Comparison of ENCODE assay signal across 11 cellular contexts in genomic region chr19:46648070-46648960, GRCh38. TPM values are rescaled to one million over a fixed set of nuclear protein-coding genes. Genes with fewer than 3 reads are reported as not detected.
A peak's percentile ranks its signal among the peaks of the same experiment; 100 is the strongest.
DNase-seq lines count a peak whose midpoint lies in the region; ATAC-seq and TF ChIP-seq lines count a peak whose summit lies in the region.
"Had no signal": no experiment of that assay in that cellular context is flagged by ENCODE, and none has a peak within 500 bp of the region (broad histone marks: within the 10 kb centered on the region; RNA-seq: fewer than 3 reads in every experiment).

No MANE protein-coding gene starts in this region.

- H3K36me3 Mint-ChIP-seq in activated naive CD8-positive, alpha-beta T cell treated with anti-CD3 and anti-CD28 coated beads, Interleukin-2, amount 50 U/mL, for 24 hours (ENCODE audit: low read depth) = peaks cover 3% of the 10 kb centered on the region
- peaks cover 25% of the 10 kb centered on the region for H3K36me3 Mint-ChIP-seq in mesothelial cell of epicardium

- no peak for ATAC-seq in activated naive CD8-positive, alpha-beta T cell treated with anti-CD3 and anti-CD28 coated beads, Interleukin-2, amount 50 U/mL, for 24 hours
- ATAC-seq in HG03469 (IDR thresholded peaks at IDR 0.05; ENCODE audit: unreplicated experiment) (no peak), HG03045 (IDR thresholded peaks at IDR 0.05; ENCODE audit: unreplicated experiment) (no peak), GM18909 (IDR thresholded peaks at IDR 0.05; ENCODE audit: poor library complexity, unreplicated experiment) (no peak)

- H3K9me3 Mint-ChIP-seq in activated naive CD8-positive, alpha-beta T cell treated with anti-CD3 and anti-CD28 coated beads, Interleukin-2, amount 50 U/mL, for 24 hours = peaks cover 4% of the 10 kb centered on the region
- peaks cover 6% of the 10 kb centered on the region for H3K9me3 Mint-ChIP-seq in mesothelial cell of epicardium

- peaks cover 48% of the 10 kb centered on the region for H3K27me3 Mint-ChIP-seq in activated naive CD8-positive, alpha-beta T cell treated with anti-CD3 and anti-CD28 coated beads, Interleukin-2, amount 50 U/mL, for 24 hours
- peaks cover 67% of the 10 kb centered on the region for H3K27me3 Mint-ChIP-seq in mesothelial cell of epicardium (ENCODE audit: low read depth)

- H3K4me1 ChIP-seq in thyroid gland = no peaks in the 10 kb centered on the region
- H3K4me1 ChIP-seq: breast epithelium had no signal

- no peaks in the 10 kb centered on the region for H3K36me3 ChIP-seq in thyroid gland
- H3K36me3 ChIP-seq: breast epithelium, esophagus squamous epithelium had no signal

- no peaks in the 10 kb centered on the region for H3K9me3 ChIP-seq in thyroid gland

- peak; percentile 4 for DNase-seq in AG08396 (ENCODE audit: low spot score)
- DNase-seq in GM20000 (ENCODE audit: low spot score) = peak; percentile 67
- DNase-seq in activated naive CD8-positive, alpha-beta T cell treated with anti-CD3 and anti-CD28 coated beads, Interleukin-2, amount 50 U/mL, for 24 hours = no peak
- DNase-seq in mesothelial cell of epicardium (ENCODE audit: low spot score in 2 of 2, unreplicated experiment in 2 of 2) = no peak
- DNase-seq in thyroid gland = no peak
- DNase-seq: esophagus squamous epithelium, NCI-H526 had no signal

- H3K27me3 ChIP-seq in thyroid gland = peaks cover 4% of the 10 kb centered on the region

- peak overlapping the region; percentile 2 for H3K4me3 Mint-ChIP-seq in activated naive CD8-positive, alpha-beta T cell treated with anti-CD3 and anti-CD28 coated beads, Interleukin-2, amount 50 U/mL, for 24 hours
- H3K4me3 Mint-ChIP-seq in mesothelial cell of epicardium = peak overlapping the region; percentile 40

- 37 to 46% methylated on average over 19 to 32 of the region's 63 CpGs for WGBS in thyroid gland, 2 donors

- no peak overlapping the region for H3K27ac ChIP-seq in thyroid gland
- H3K27ac ChIP-seq: breast epithelium, esophagus squamous epithelium had no signal

- intact Hi-C loops in thyroid gland (cut with DNase I) = no loop called here

- TF ChIP-seq CTCF in GM20000 (IDR thresholded peaks at IDR 0.05; ENCODE audit: extremely low read depth, missing control alignments) = no peak
- no peak for TF ChIP-seq CTCF in mesothelial cell of epicardium (IDR thresholded peaks at IDR 0.05; ENCODE audit: unreplicated experiment)
- no peak for TF ChIP-seq CTCF in thyroid gland (IDR thresholded peaks at IDR 0.05)

- no peak overlapping the region for H3K4me3 ChIP-seq in thyroid gland (replicated peaks in 1 of 3)
- H3K4me3 ChIP-seq: breast epithelium, esophagus squamous epithelium had no signal

- H3K27ac Mint-ChIP-seq in activated naive CD8-positive, alpha-beta T cell treated with anti-CD3 and anti-CD28 coated beads, Interleukin-2, amount 50 U/mL, for 24 hours = no peak overlapping the region
- H3K27ac Mint-ChIP-seq in mesothelial cell of epicardium = peak overlapping the region; percentile 47

- TF ChIP-seq POLR2A in thyroid gland (IDR thresholded peaks at IDR 0.05) = no peak

- peaks cover 10% of the 10 kb centered on the region for H3K4me1 Mint-ChIP-seq in activated naive CD8-positive, alpha-beta T cell treated with anti-CD3 and anti-CD28 coated beads, Interleukin-2, amount 50 U/mL, for 24 hours
- H3K4me1 Mint-ChIP-seq in mesothelial cell of epicardium = peaks cover 9% of the 10 kb centered on the region

RNA-seq across cellular contexts. Expression of gene GNG8, which starts 12.3 kb away (rescaled TPM):
- total RNA-seq in mesothelial cell of epicardium (7.6 to 13.7 TPM (median 12.2 TPM) in 3 replicates), thyroid gland (not detected)
- total RNA-seq: breast epithelium, esophagus squamous epithelium had no signal

RNA-seq across cellular contexts. Expression of gene DACT3, which starts 12.7 kb away (rescaled TPM):
- total RNA-seq in mesothelial cell of epicardium (48.4 to 50.4 TPM (median 48.8 TPM) in 3 replicates), thyroid gland (1 to 10 TPM; 1.7 to 3.2 (median 2.7) TPM)

RNA-seq across cellular contexts. Expression of gene PTGIR, which starts 23.4 kb away (rescaled TPM):
- total RNA-seq in mesothelial cell of epicardium (5.0 to 6.2 TPM (median 5.9 TPM) in 3 replicates), thyroid gland (10 to 100 TPM in 2 of 4 donors, 1 to 10 TPM in 2; 9.0 to 21.9 (median 12.7) TPM)

RNA-seq across cellular contexts. Expression of gene CALM3, which starts 47.2 kb away (rescaled TPM):
- total RNA-seq in mesothelial cell of epicardium (231 to 233 TPM (median 231 TPM) in 3 replicates), thyroid gland (100 to 1,000 TPM; 108 to 190 (median 155) TPM)

Comparison
In these comparisons a context has a peak if more than half of its experiments do, and no peak if none do; other contexts are left out.
1. DNase-seq: peak in AG08396 (single experiment) and GM20000 (single experiment); none in activated naive CD8-positive, alpha-beta T cell treated with anti-CD3 and anti-CD28 coated beads, Interleukin-2, amount 50 U/mL, for 24 hours (single experiment), mesothelial cell of epicardium (0 of 2) and thyroid gland (0 of 2).
2. RNA of gene DACT3, which starts 12.7 kb away (total RNA-seq): 48.4 to 50.4 TPM in mesothelial cell of epicardium; 1.7 to 3.2 TPM in thyroid gland; every median in the first group is over 10 times any median in the second.